ENCODE assay signal across 15 cellular contexts in the genomic region with DNA sequence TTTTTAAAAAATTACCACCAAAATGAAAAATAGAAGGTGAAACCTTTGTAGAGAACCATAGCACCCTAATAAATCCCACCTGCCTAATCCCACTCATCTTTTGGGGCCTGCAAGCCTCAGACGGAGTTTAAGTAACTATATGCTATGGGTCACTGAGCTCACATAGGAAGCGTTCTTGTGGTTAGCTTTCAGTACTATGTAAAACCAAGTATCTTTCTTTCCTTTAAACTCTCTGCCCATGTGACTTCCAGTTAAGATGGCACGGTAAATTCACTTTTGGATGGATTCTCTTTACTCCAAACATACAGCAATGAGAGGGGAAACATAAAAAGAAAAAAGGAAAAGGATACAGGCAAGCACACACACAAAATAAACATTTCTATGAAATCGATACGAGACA. TPM values are rescaled to one million over a fixed set of nuclear protein-coding genes. Genes with fewer than 3 reads are reported as not detected.
DNase-seq lines count a peak whose midpoint lies in the region; ATAC-seq lines count a peak whose summit lies in the region.
"Had no signal": no experiment of that assay in that cellular context is flagged by ENCODE, and none has a peak within 500 bp of the region (broad histone marks: within the 10 kb centered on the region; RNA-seq: fewer than 3 reads in every experiment).

No MANE protein-coding gene starts in this region.

- H3K27me3 Mint-ChIP-seq in activated naive CD8-positive, alpha-beta T cell treated with anti-CD3 and anti-CD28 coated beads, Interleukin-2, amount 10 ng/mL, durations not matched to agents 7 days and 5 days, result no peaks in the 10 kb centered on the region

- H3K9me3 Mint-ChIP-seq in activated naive CD8-positive, alpha-beta T cell treated with anti-CD3 and anti-CD28 coated beads, Interleukin-2, amount 10 ng/mL, durations not matched to agents 7 days and 5 days, result no peaks in the 10 kb centered on the region

- H3K27me3 ChIP-seq in effector memory CD4-positive, alpha-beta T cell (replicated peaks; ENCODE audit: control insufficient read depth, insufficient read depth, low read length, poor library complexity, severe bottlenecking), result no peaks in the 10 kb centered on the region
- H3K27me3 ChIP-seq: right atrium auricular region had no signal

- peak; percentile 70 for ATAC-seq in GM18508 (IDR thresholded peaks at IDR 0.05; ENCODE audit: insufficient read depth, unreplicated experiment)
- ATAC-seq in GM19468 (IDR thresholded peaks at IDR 0.05; ENCODE audit: extremely low read depth, unreplicated experiment), result peak; percentile 56
- peak; percentile 63 for ATAC-seq in HG03108 (IDR thresholded peaks at IDR 0.05; ENCODE audit: unreplicated experiment)
- peak; percentile 86 for ATAC-seq in activated naive CD8-positive, alpha-beta T cell treated with anti-CD3 and anti-CD28 coated beads, Interleukin-2, amount 10 ng/mL, durations not matched to agents 7 days and 5 days (ENCODE audit: low read depth)
- ATAC-seq: lower lobe of right lung, SK-N-SH treated with all-trans-retinoic acid at 6 μM for 48 hours had no signal

- no peaks in the 10 kb centered on the region for H3K9me3 ChIP-seq in effector memory CD4-positive, alpha-beta T cell (ENCODE audit: control insufficient read depth, low read length)
- H3K9me3 ChIP-seq: lower lobe of right lung, right atrium auricular region had no signal

- peaks cover 46% of the 10 kb centered on the region for H3K4me1 Mint-ChIP-seq in activated naive CD8-positive, alpha-beta T cell treated with anti-CD3 and anti-CD28 coated beads, Interleukin-2, amount 10 ng/mL, durations not matched to agents 7 days and 5 days

- peak overlapping the region; percentile 96 for H3K27ac Mint-ChIP-seq in activated naive CD8-positive, alpha-beta T cell treated with anti-CD3 and anti-CD28 coated beads, Interleukin-2, amount 10 ng/mL, durations not matched to agents 7 days and 5 days

- no peak overlapping the region for H3K4me3 ChIP-seq in effector memory CD4-positive, alpha-beta T cell (ENCODE audit: insufficient read depth, low read depth, low read length, poor library complexity, severe bottlenecking)
- H3K4me3 ChIP-seq: lower lobe of right lung, right atrium auricular region had no signal

- no peaks in the 10 kb centered on the region for H3K36me3 ChIP-seq in effector memory CD4-positive, alpha-beta T cell (ENCODE audit: control insufficient read depth, insufficient read depth, low read length)
- H3K36me3 ChIP-seq: lower lobe of right lung, right atrium auricular region had no signal

- H3K27ac ChIP-seq in effector memory CD4-positive, alpha-beta T cell (ENCODE audit: insufficient read depth, low read length, poor library complexity, severe bottlenecking), result no peak overlapping the region
- H3K27ac ChIP-seq: lower lobe of right lung, right atrium auricular region had no signal

- no peaks in the 10 kb centered on the region for H3K4me1 ChIP-seq in effector memory CD4-positive, alpha-beta T cell (ENCODE audit: control insufficient read depth, insufficient read depth, low read length, poor library complexity, severe bottlenecking)
- H3K4me1 ChIP-seq: lower lobe of right lung had no signal

- POLR2A ChIA-PET in activated naive CD8-positive, alpha-beta T cell treated with anti-CD3 and anti-CD28 coated beads, Interleukin-2, amount 10 ng/mL, durations not matched to agents 7 days and 5 days (lab: Charles Lee), result interaction anchor here (2.4 kb wide), 1 partner anchor 50 kb away, joined by 6 read pairs; no protein-coding TSS in a partner anchor

- peak overlapping the region; percentile 86 for H3K4me3 Mint-ChIP-seq in activated naive CD8-positive, alpha-beta T cell treated with anti-CD3 and anti-CD28 coated beads, Interleukin-2, amount 10 ng/mL, durations not matched to agents 7 days and 5 days

- no peak for DNase-seq in activated naive CD8-positive, alpha-beta T cell treated with anti-CD3 and anti-CD28 coated beads, Interleukin-2, amount 10 ng/mL, durations not matched to agents 7 days and 5 days
- DNase-seq in NCI-H69 (lab: John Stamatoyannopoulos, UW) (no peak), KG1 (lab: John Stamatoyannopoulos, UW) (no peak), NCI-H2107 (lab: John Stamatoyannopoulos, UW) (no peak)
- DNase-seq in effector memory CD4-positive, alpha-beta T cell, result no peak
- DNase-seq: activated CD8-positive, alpha-beta memory T cell treated with anti-CD3 and anti-CD28 coated beads, Interleukin-2, amount 50 U/mL, for 4 hours; DMS79 treated with DMSO at 0.1 percent for 48 hours; foreskin melanocyte; lower lobe of right lung; NCI-H510A treated with DMSO at 0.1 percent for 48 hours had no signal

- H3K36me3 Mint-ChIP-seq in activated naive CD8-positive, alpha-beta T cell treated with anti-CD3 and anti-CD28 coated beads, Interleukin-2, amount 10 ng/mL, durations not matched to agents 7 days and 5 days, result peaks cover 8% of the 10 kb centered on the region

RNA-seq across cellular contexts. Expression of a gene that starts 50.9 kb away (rescaled TPM):
- 10 to 100 TPM; 12.9 to 14.8 TPM for total RNA-seq in activated naive CD8-positive, alpha-beta T cell treated with anti-CD3 and anti-CD28 coated beads, Interleukin-2, amount 10 ng/mL, durations not matched to agents 7 days and 5 days
